ENCODE assay signal across 20 cellular contexts in genomic region chrX:105228602-105229001, GRCh38. TPM values are rescaled to one million over a fixed set of nuclear protein-coding genes. Genes with fewer than 3 reads are reported as not detected.
DNase-seq lines count a peak whose midpoint lies in the region; ATAC-seq, FAIRE-seq and TF ChIP-seq lines count a peak whose summit lies in the region.
"Had no signal": no experiment of that assay in that cellular context is flagged by ENCODE, and none has a peak within 500 bp of the region (broad histone marks: within the 10 kb centered on the region; RNA-seq: fewer than 3 reads in every experiment).

No MANE protein-coding gene starts in this region.

- H3K4me1 ChIP-seq in liver (ENCODE audit: control insufficient read depth in 4 of 4, insufficient read depth in 4 of 4, low read length in 3 of 4) (peaks cover 0 to 4% (median 2%) of the 10 kb centered on the region in 4 donors), HepG2 (ENCODE audit: insufficient read depth, low read length) (no peaks in the 10 kb centered on the region), GM23338 (ENCODE audit: insufficient read depth) (peaks cover 12% of the 10 kb centered on the region)

- no peak overlapping the region for H3K27ac ChIP-seq in liver (ENCODE audit: low read depth in 1 of 2, low read length in 2 of 2)
- H3K27ac ChIP-seq in HepG2 (ENCODE audit: extremely low read length, insufficient read depth, low read length), result no peak overlapping the region
- no peak overlapping the region for H3K27ac ChIP-seq in GM23338 (ENCODE audit: low read depth)
- H3K27ac ChIP-seq: 22Rv1; BLaER1 treated with 17β-estradiol and CSF1 and Interleukin-3, amounts not matched to agents 10 nM and 100 nM had no signal

- H3K9me3 ChIP-seq in liver (ENCODE audit: control insufficient read depth in 4 of 4, low read length in 3 of 4) (no peaks in the 10 kb centered on the region), HepG2 (ENCODE audit: low read length) (no peaks in the 10 kb centered on the region)
- H3K9me3 ChIP-seq: BLaER1 treated with 17β-estradiol and CSF1 and Interleukin-3, amounts not matched to agents 10 nM and 100 nM; HAP-1 had no signal

- TF ChIP-seq RAD21 in liver (IDR thresholded peaks at IDR 0.05) (no peak), HepG2 (CRISPR knock-in tag; IDR thresholded peaks at IDR 0.05) (no peak)

- H2AFZ ChIP-seq in HepG2 (ENCODE audit: low read length), result no peak overlapping the region
- H2AFZ ChIP-seq in GM23338, result no peak overlapping the region

- H4K20me1 ChIP-seq in HepG2 (ENCODE audit: insufficient read depth, low read length) (no peaks in the 10 kb centered on the region), GM23338 (replicated peaks; ENCODE audit: insufficient read depth) (no peaks in the 10 kb centered on the region)
- H4K20me1 ChIP-seq: BLaER1 treated with 17β-estradiol and CSF1 and Interleukin-3, amounts not matched to agents 10 nM and 100 nM had no signal

- H3K4me3 Mint-ChIP-seq in GM23338, result no peak overlapping the region
- H3K4me3 Mint-ChIP-seq: CD8-positive, alpha-beta T cell had no signal

- H3K27ac Mint-ChIP-seq in GM23338, result no peak overlapping the region
- H3K27ac Mint-ChIP-seq: CD8-positive, alpha-beta T cell had no signal

- intact Hi-C loops in HepG2 (cut with micrococcal nuclease; ENCODE audit: unreplicated experiment), result no loop called here
- intact Hi-C loops in posterior cingulate gyrus (cut with DNase I), result no loop called here

- POLR2A ChIA-PET in HepG2 (lab: Yijun Ruan, JAX), result no interaction called here

- CTCF ChIA-PET in HepG2 (lab: Yijun Ruan, JAX; ENCODE audit: low intra/inter-chr PET ratio, low total read pairs), result no interaction called here

- H3K36me3 ChIP-seq in liver (ENCODE audit: control insufficient read depth in 4 of 4, insufficient read depth in 3 of 4, low read depth in 1 of 4, low read length in 3 of 4), result no peaks in the 10 kb centered on the region
- H3K36me3 ChIP-seq in HepG2 (replicated peaks in 1 of 2; ENCODE audit: control insufficient read depth in 1 of 2, insufficient read depth in 2 of 2, low read length in 2 of 2), result no peaks in the 10 kb centered on the region
- H3K36me3 ChIP-seq in GM23338 (ENCODE audit: insufficient read depth), result no peaks in the 10 kb centered on the region
- H3K36me3 ChIP-seq: BLaER1 treated with 17β-estradiol and CSF1 and Interleukin-3, amounts not matched to agents 10 nM and 100 nM; HAP-1 had no signal

- no peak for ATAC-seq in HepG2
- ATAC-seq in left lobe of liver, result peak; percentile 92
- no peak for ATAC-seq in GM23338
- ATAC-seq: CD8-positive, alpha-beta T cell; GM12878 had no signal

- H3K4me3 ChIP-seq in liver (ENCODE audit: low read depth in 1 of 3, low read length in 3 of 3) (no peak overlapping the region), HepG2 (replicated peaks in 1 of 3; ENCODE audit: insufficient read depth in 1 of 3, low read depth in 2 of 3, low read length in 3 of 3) (no peak overlapping the region), GM23338 (no peak overlapping the region)
- H3K4me3 ChIP-seq: BLaER1 treated with 17β-estradiol and CSF1 and Interleukin-3, amounts not matched to agents 10 nM and 100 nM; GM12878; HAP-1 had no signal

- no peaks in the 10 kb centered on the region for H3K27me3 ChIP-seq in liver (ENCODE audit: control insufficient read depth in 4 of 4, insufficient read depth in 4 of 4, low read length in 3 of 4)
- no peaks in the 10 kb centered on the region for H3K27me3 ChIP-seq in HepG2 (ENCODE audit: control insufficient read depth in 1 of 2, insufficient read depth in 2 of 2, low read length in 2 of 2)
- H3K27me3 ChIP-seq in GM23338 (ENCODE audit: insufficient read depth), result no peaks in the 10 kb centered on the region
- H3K27me3 ChIP-seq: BLaER1 treated with 17β-estradiol and CSF1 and Interleukin-3, amounts not matched to agents 10 nM and 100 nM had no signal

- H3K9me3 Mint-ChIP-seq in GM23338, result no peaks in the 10 kb centered on the region
- H3K9me3 Mint-ChIP-seq: CD8-positive, alpha-beta T cell had no signal

- WGBS in liver, result 22% methylated on average over 2 of the region's 2 CpGs
- 3% methylated on average over 2 of the region's 2 CpGs for WGBS in HepG2 (ENCODE audit: low lambda C conversion rate)

- no peaks in the 10 kb centered on the region for H3K27me3 Mint-ChIP-seq in GM23338 (ENCODE audit: insufficient read depth, low read depth, poor library complexity)

- DNase-seq in HepG2 (ENCODE audit: low spot score) (no peak), amniotic epithelial cell (ENCODE audit: low read depth) (peak; percentile 15), left lobe of liver (ENCODE audit: low spot score) (no peak), SK-N-DZ (ENCODE audit: low spot score) (no peak), posterior cingulate gyrus (no peak), GM23338 (ENCODE audit: low spot score) (no peak)
- DNase-seq: Calu3; CD8-positive, alpha-beta T cell; DMS53; DND-41; EL had no signal

- peaks cover 13% of the 10 kb centered on the region; the same call in 2 of the 3 replicates for H3K4me1 Mint-ChIP-seq in GM23338

- H3F3A ChIP-seq in GM23338 (replicated peaks; ENCODE audit: low read depth), result no peaks in the 10 kb centered on the region

- no peak overlapping the region for H3K9ac ChIP-seq in liver (ENCODE audit: low read depth in 1 of 2, low read length in 2 of 2)
- H3K9ac ChIP-seq in HepG2 (ENCODE audit: insufficient read depth, low read depth, low read length), result no peak overlapping the region
- H3K9ac ChIP-seq: BLaER1 treated with 17β-estradiol and CSF1 and Interleukin-3, amounts not matched to agents 10 nM and 100 nM had no signal

- in situ Hi-C loops in HepG2 (cut with HindIII; ENCODE audit: extremely low pct_ligation_motif_present, low pct_unique_long_range_greater_than_20kb), result no loop called here

- H3K9me2 ChIP-seq in GM23338 (ENCODE audit: insufficient read depth), result no peaks in the 10 kb centered on the region

- peaks cover 2% of the 10 kb centered on the region; the same call in 1 of the 3 replicates for H3K36me3 Mint-ChIP-seq in GM23338 (ENCODE audit: low read depth)
- H3K36me3 Mint-ChIP-seq: CD8-positive, alpha-beta T cell had no signal

- H3K79me2 ChIP-seq in HepG2 (ENCODE audit: insufficient read depth, low read length) (no peaks in the 10 kb centered on the region), GM23338 (replicated peaks; ENCODE audit: insufficient read depth) (no peaks in the 10 kb centered on the region)

- BruUV-seq in HepG2 (replicated peaks; lab: Mats Ljungman, UMichigan), result no TSS peak

- TF ChIP-seq EP300 in HepG2 (IDR thresholded peaks at IDR 0.05; ENCODE audit: low read depth in 2 of 2, low read length in 2 of 2), result no peak
- TF ChIP-seq EP300 in HepG2 (CRISPR knock-in tag; IDR thresholded peaks at IDR 0.05; ENCODE audit: borderline replicate concordance), result no peak

- no peak for FAIRE-seq in HepG2 (lab: Jason Lieb, UNC)
- FAIRE-seq: GM12878 had no signal

- no peak for TF ChIP-seq POLR2A in HepG2 (IDR thresholded peaks at IDR 0.05; ENCODE audit: insufficient read depth in 1 of 2, low read depth in 2 of 2, low read length in 2 of 2)

- H3K4me2 ChIP-seq in HepG2 (ENCODE audit: low read depth, low read length) (no peak overlapping the region), GM23338 (no peak overlapping the region)
- H3K4me2 ChIP-seq: BLaER1 treated with 17β-estradiol and CSF1 and Interleukin-3, amounts not matched to agents 10 nM and 100 nM had no signal

- TF ChIP-seq CTCF in liver (IDR thresholded peaks at IDR 0.05; ENCODE audit: low read depth, low read length, missing input control), result no peak
- TF ChIP-seq CTCF in HepG2 (CRISPR knock-in tag; IDR thresholded peaks at IDR 0.05), result no peak
- TF ChIP-seq CTCF in GM23338 (conservative IDR thresholded peaks at IDR 0.05; ENCODE audit: low read depth in 2 of 2), result no peak

TF ChIP-seq in liver, 16 proteins besides CTCF, POLR2A, EP300 and RAD21:
- TF ChIP-seq HNF4G (IDR thresholded peaks at IDR 0.05) (no peak), RXRA (IDR thresholded peaks at IDR 0.05) (peak in 1 of 2 donors; percentile 34), HNF4A (conservative IDR thresholded peaks at IDR 0.05) (peak; percentile 20 to 58)

TF ChIP-seq in HepG2, 621 proteins besides CTCF, POLR2A, EP300 and RAD21 (continues in another document):
- TF ChIP-seq POLR2G (IDR thresholded peaks at IDR 0.05; ENCODE audit: low read depth, low read length) (no peak), RARA (CRISPR knock-in tag; IDR thresholded peaks at IDR 0.05) (no peak), KLF12 (CRISPR knock-in tag; IDR thresholded peaks at IDR 0.05; ENCODE audit: borderline replicate concordance) (no peak)

RNA-seq across cellular contexts. Expression of gene TEX13A, which starts 8.1 kb away (rescaled TPM):
- not detected for total RNA-seq in liver
- not detected for polyA plus RNA-seq in liver
- total RNA-seq in HepG2 (2016; rRNA removed; fragmentation: Illumina TruSeq; extraction: Trizol), result not detected in 2 replicates
- total RNA-seq in HepG2 (2016; cell fraction: cytosol; rRNA removed; fragmentation: Illumina TruSeq; extraction: Trizol; ENCODE audit: low read depth), result not detected in 2 replicates
- not detected in 2 replicates for total RNA-seq in HepG2 (2016; cell fraction: insoluble cytoplasmic fraction; rRNA removed; fragmentation: Illumina TruSeq; extraction: Trizol)
- total RNA-seq in HepG2 (2016; cell fraction: membrane; rRNA removed; fragmentation: Illumina TruSeq; extraction: Trizol), result not detected in 2 replicates
- not detected in 2 replicates for total RNA-seq in HepG2 (2016; cell fraction: nucleus; rRNA removed; fragmentation: Illumina TruSeq; extraction: Trizol)
- not detected in 2 replicates for polyA plus RNA-seq in HepG2 (2011; rRNA removed)
- polyA plus RNA-seq in HepG2 (2011; cell fraction: cytosol; rRNA removed), result not detected in 2 replicates
- polyA plus RNA-seq in HepG2 (2011; cell fraction: nucleus; rRNA removed), result not detected in 2 replicates
- polyA plus RNA-seq in HepG2 (2012), result not detected in 2 replicates
- polyA plus RNA-seq in HepG2 (2016; cell fraction: cytosol; fragmentation: Illumina TruSeq; extraction: Trizol; ENCODE audit: low read depth), result not detected in 2 replicates
- not detected in 2 replicates for polyA plus RNA-seq in HepG2 (2016; cell fraction: insoluble cytoplasmic fraction; fragmentation: Illumina TruSeq; extraction: Trizol; ENCODE audit: low read depth)
- not detected in 2 replicates for polyA plus RNA-seq in HepG2 (2016; cell fraction: membrane; fragmentation: Illumina TruSeq; extraction: Trizol; ENCODE audit: low read depth)
- polyA plus RNA-seq in HepG2 (2016; cell fraction: nucleus; fragmentation: Illumina TruSeq; extraction: Trizol; ENCODE audit: insufficient read depth, low read depth), result not detected in 2 replicates
- not detected in 2 replicates for polyA minus RNA-seq in HepG2 (2011; rRNA and poly(A)+ RNA removed; ENCODE audit: low replicate concordance)
- polyA minus RNA-seq in HepG2 (2011; cell fraction: cytosol; rRNA and poly(A)+ RNA removed), result not detected in 2 replicates
- not detected in 2 replicates for polyA minus RNA-seq in HepG2 (2011; cell fraction: nucleus; rRNA and poly(A)+ RNA removed)
- total RNA-seq in left lobe of liver, result not detected
- not detected in 2 replicates for polyA plus RNA-seq in SK-N-DZ (2014; cell fraction: cytosol; rRNA removed)
- not detected in 2 replicates for polyA plus RNA-seq in SK-N-DZ (2014; cell fraction: nucleus; rRNA removed)
- total RNA-seq in GM23338 (2014; rRNA removed; shearing (Covaris generic)), result 0.14 TPM in 1 of 2 replicates, not detected in the other
- not detected in 2 replicates for polyA plus RNA-seq in GM23338 (2016; fragmentation: Nextera tagmentation; extraction: Ambion mirVana)
- total RNA-seq: A673; Calu3; CD8-positive, alpha-beta T cell; G401; GM12878; H4 had no signal
- polyA plus RNA-seq: AG04450, GM12878 had no signal
